Comparison of ENCODE assay signal across 27 cellular contexts in the genomic region with DNA sequence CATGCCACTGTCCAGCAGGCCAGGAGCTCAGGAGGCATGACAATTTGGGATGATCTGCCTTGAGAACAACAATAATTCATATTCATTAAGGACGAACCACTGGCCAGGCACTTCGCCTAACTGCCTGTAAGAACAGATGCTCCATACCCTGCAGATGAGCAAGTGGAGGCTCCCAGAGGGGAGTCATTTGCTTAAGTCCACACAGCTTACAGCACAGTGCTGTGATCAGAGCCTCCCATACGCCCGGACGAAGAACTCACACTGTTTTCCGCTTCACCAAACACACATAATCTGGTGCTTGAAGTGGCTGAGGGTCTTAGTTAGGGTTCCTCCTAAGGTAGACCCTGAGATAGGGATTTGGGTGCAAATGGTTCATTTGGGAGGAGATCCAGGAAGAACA.
DNase-seq lines count a peak whose midpoint lies in the region; ATAC-seq, FAIRE-seq and TF ChIP-seq lines count a peak whose summit lies in the region.
"Had no signal": no experiment of that assay in that cellular context is flagged by ENCODE, and none has a peak within 500 bp of the region (broad histone marks: within the 10 kb centered on the region; RNA-seq: fewer than 3 reads in every experiment).

No MANE protein-coding gene starts in this region.

- H3K27ac Mint-ChIP-seq in nephron: peak overlapping the region in 2 of 3 experiments; percentile 55 to 89
- H3K27ac Mint-ChIP-seq: CD4-positive, alpha-beta T cell; CD8-positive, alpha-beta memory T cell; GM23338 had no signal

- no peaks in the 10 kb centered on the region for H3K36me3 Mint-ChIP-seq in nephron (ENCODE audit: low read depth)
- H3K36me3 Mint-ChIP-seq: CD14-positive monocyte; CD8-positive, alpha-beta memory T cell had no signal

- no peaks in the 10 kb centered on the region for H3K36me3 ChIP-seq in HEK293 (ENCODE audit: control insufficient read depth in 2 of 2, insufficient read depth in 1 of 2, low read length in 2 of 2)
- H3K36me3 ChIP-seq in K562 (ENCODE audit: control insufficient read depth, insufficient read depth, low read length): no peaks in the 10 kb centered on the region
- no peaks in the 10 kb centered on the region for H3K36me3 ChIP-seq in SK-N-SH (replicated peaks in 1 of 2; ENCODE audit: control insufficient read depth in 1 of 2, insufficient read depth in 2 of 2, low read length in 1 of 2)
- H3K36me3 ChIP-seq: BE2C; BLaER1 treated with 17β-estradiol and CSF1 and Interleukin-3, amounts not matched to agents 10 nM and 100 nM; HAP-1 had no signal

- H3K4me1 ChIP-seq in HEK293 (ENCODE audit: control insufficient read depth, insufficient read depth, low read length) (no peaks in the 10 kb centered on the region), K562 (replicated peaks in 1 of 2; ENCODE audit: control insufficient read depth in 2 of 2, insufficient read depth in 2 of 2, low read length in 2 of 2) (peaks cover 0 to 9% of the 10 kb centered on the region in 2 experiments; a peak in 4 of 5 replicates), SK-N-SH (ENCODE audit: control insufficient read depth in 1 of 2, insufficient read depth in 2 of 2, low read depth in 1 of 2, low read length in 1 of 2) (no peaks in the 10 kb centered on the region)
- H3K4me1 ChIP-seq: A549, BE2C, HAP-1 had no signal

- no peak for TF ChIP-seq RAD21 in K562 (CRISPR knock-in tag; conservative IDR thresholded peaks at IDR 0.05 in 1 of 2, IDR thresholded peaks at IDR 0.05 in 1 of 2)
- no peak for TF ChIP-seq RAD21 in SK-N-SH (IDR thresholded peaks at IDR 0.05; ENCODE audit: low read length)

- POLR2A ChIA-PET in HEK293 (lab: Yijun Ruan, JAX): no interaction called here
- POLR2A ChIA-PET in K562 (lab: Yijun Ruan, JAX): no interaction called here
- POLR2A ChIA-PET in SK-N-SH (lab: Yijun Ruan, JAX): no interaction called here

- in situ Hi-C loops in K562 (cut with MboI): no loop called here

- H3K9me2 ChIP-seq in SK-N-SH: no peaks in the 10 kb centered on the region

- H2AFZ ChIP-seq in K562 (ENCODE audit: low read depth, low read length) (no peak overlapping the region), SK-N-SH (ENCODE audit: low read depth) (no peak overlapping the region)
- H2AFZ ChIP-seq: GM23338 had no signal

- H3K79me2 ChIP-seq in K562 (ENCODE audit: control insufficient read depth, insufficient read depth, low read length) (no peaks in the 10 kb centered on the region), SK-N-SH (ENCODE audit: insufficient read depth) (no peaks in the 10 kb centered on the region)

- H3K9ac ChIP-seq in K562 (ENCODE audit: insufficient read depth in 1 of 2, low read depth in 2 of 2, low read length in 2 of 2): no peak overlapping the region
- no peak overlapping the region for H3K9ac ChIP-seq in SK-N-SH
- H3K9ac ChIP-seq: BLaER1 treated with 17β-estradiol and CSF1 and Interleukin-3, amounts not matched to agents 10 nM and 100 nM had no signal

- no peaks in the 10 kb centered on the region for H3K9me1 ChIP-seq in K562 (ENCODE audit: control insufficient read depth, insufficient read depth, low read length)

- H3K4me3 Mint-ChIP-seq in nephron: no peak overlapping the region
- H3K4me3 Mint-ChIP-seq: CD14-positive monocyte; CD4-positive, alpha-beta T cell; CD8-positive, alpha-beta memory T cell; GM23338 had no signal

- 1% methylated on average over 6 of the region's 6 CpGs for WGBS in K562 (ENCODE audit: insufficient coverage, low coverage, missing lambda C conversion rate)
- 37% methylated on average over 6 of the region's 6 CpGs for WGBS in SK-N-SH (ENCODE audit: low lambda C conversion rate)

- DNase-seq in NCI-H526 (lab: John Stamatoyannopoulos, UW) (peak; percentile 94 to 96), K562 (ENCODE audit: extremely low read depth in 1 of 4, low spot score in 3 of 4) (no peak), T-helper 2 cell (no peak), SK-N-SH (no peak), HTR-8/SVneo (ENCODE audit: insufficient read length, low spot score) (no peak)
- DNase-seq: 8988T; ACHN; AML-193; BE2C; CD4-positive, alpha-beta T cell; CD8-positive, alpha-beta memory T cell; DMS 273 treated with DMSO at 0.1 percent for 48 hours; DMS79; EL; GDM1 had no signal

- H3K4me1 Mint-ChIP-seq in nephron: peaks cover 32% of the 10 kb centered on the region
- H3K4me1 Mint-ChIP-seq: CD14-positive monocyte; CD8-positive, alpha-beta memory T cell had no signal

- FAIRE-seq in K562 (lab: Jason Lieb, UNC): peak; percentile 15
- FAIRE-seq in HTR-8/SVneo (lab: Jason Lieb, UNC): no peak
- FAIRE-seq: A549, D721Med, GM12878, GM19239, H54 had no signal

- peaks cover 6% of the 10 kb centered on the region for H3K27me3 Mint-ChIP-seq in nephron (ENCODE audit: low read depth)

- H3F3A ChIP-seq in SK-N-SH (replicated peaks; ENCODE audit: insufficient read depth): no peaks in the 10 kb centered on the region

- no peak overlapping the region for H3K4me3 ChIP-seq in HEK293 (ENCODE audit: low read depth, low read length)
- H3K4me3 ChIP-seq in K562: no peak overlapping the region
- no peak overlapping the region for H3K4me3 ChIP-seq in SK-N-SH (ENCODE audit: low read depth in 2 of 2, low read length in 1 of 2)
- H3K4me3 ChIP-seq: A549; BLaER1 treated with 17β-estradiol and CSF1 and Interleukin-3, amounts not matched to agents 10 nM and 100 nM; GM12878; GM23338; HAP-1 had no signal

- TF ChIP-seq EP300 in K562 (IDR thresholded peaks at IDR 0.05; ENCODE audit: low read length) (no peak), SK-N-SH (IDR thresholded peaks at IDR 0.05; ENCODE audit: borderline replicate concordance in 1 of 2, low read depth in 1 of 2, low read length in 1 of 2) (no peak)

- TF ChIP-seq CTCF in HEK293 (tag by site-specific recombination; IDR thresholded peaks at IDR 0.05) (no peak), K562 (IDR thresholded peaks at IDR 0.05 in 2 of 3, conservative IDR thresholded peaks at IDR 0.05 in 1 of 3; ENCODE audit: insufficient read depth in 2 of 3, low read depth in 1 of 3, low read length in 3 of 3) (no peak), nephron (IDR thresholded peaks at IDR 0.05; ENCODE audit: unreplicated experiment in 3 of 3) (no peak), SK-N-SH (IDR thresholded peaks at IDR 0.05) (no peak)

- no peaks in the 10 kb centered on the region for H3K9me3 Mint-ChIP-seq in nephron
- H3K9me3 Mint-ChIP-seq: CD4-positive, alpha-beta T cell; CD8-positive, alpha-beta memory T cell; GM23338 had no signal

- no peak for TF ChIP-seq POLR2A in K562 (conservative IDR thresholded peaks at IDR 0.05)

- H3K9me3 ChIP-seq in HEK293 (ENCODE audit: control insufficient read depth, insufficient read depth, low read depth, low read length): no peaks in the 10 kb centered on the region
- no peaks in the 10 kb centered on the region for H3K9me3 ChIP-seq in K562 (replicated peaks; ENCODE audit: control insufficient read depth, insufficient read depth, low read depth, low read length)
- H3K9me3 ChIP-seq in SK-N-SH: no peaks in the 10 kb centered on the region
- H3K9me3 ChIP-seq: A549; BE2C; BLaER1 treated with 17β-estradiol and CSF1 and Interleukin-3, amounts not matched to agents 10 nM and 100 nM; HAP-1 had no signal

- no peak overlapping the region for H3K4me2 ChIP-seq in K562 (ENCODE audit: insufficient read depth, low read length)
- no peak overlapping the region for H3K4me2 ChIP-seq in SK-N-SH
- H3K4me2 ChIP-seq: A549; BLaER1 treated with 17β-estradiol and CSF1 and Interleukin-3, amounts not matched to agents 10 nM and 100 nM; GM23338 had no signal

- no TSS peak for BruUV-seq in K562 (replicated peaks; lab: Mats Ljungman, UMichigan)

- ATAC-seq in K562: no peak
- no peak for ATAC-seq in GM21786 (IDR thresholded peaks at IDR 0.05; ENCODE audit: unreplicated experiment)
- ATAC-seq: A549, GM12878, GM23338 had no signal

- H4K20me1 ChIP-seq in K562 (replicated peaks; ENCODE audit: control insufficient read depth, insufficient read depth, low read length): no peaks in the 10 kb centered on the region
- H4K20me1 ChIP-seq in SK-N-SH (ENCODE audit: insufficient read depth): no peaks in the 10 kb centered on the region

- CTCF ChIA-PET in HEK293 (lab: Yijun Ruan, JAX): no interaction called here
- CTCF ChIA-PET in K562 (lab: Yijun Ruan, JAX; ENCODE audit: low intra/inter-chr PET ratio): no interaction called here
- CTCF ChIA-PET in SK-N-SH (lab: Yijun Ruan, JAX): interaction anchor here (1.2 kb wide), 1 partner anchor 10 kb away, joined by 5 read pairs; no protein-coding TSS in a partner anchor

- intact Hi-C loops in K562 (cut with micrococcal nuclease): no loop called here

- no peak overlapping the region for H3K27ac ChIP-seq in HEK293 (ENCODE audit: extremely low read depth, low read depth, low read length)
- no peak overlapping the region for H3K27ac ChIP-seq in K562 (ENCODE audit: extremely low read depth, low read depth, low read length)
- no peak overlapping the region for H3K27ac ChIP-seq in SK-N-SH (ENCODE audit: low read depth in 2 of 2, low read length in 1 of 2)
- H3K27ac ChIP-seq: A549; BLaER1 treated with 17β-estradiol and CSF1 and Interleukin-3, amounts not matched to agents 10 nM and 100 nM had no signal

- H3K27me3 ChIP-seq in K562 (ENCODE audit: control insufficient read depth in 2 of 2, insufficient read depth in 2 of 2, low read length in 2 of 2): peaks cover 0 to 21% of the 10 kb centered on the region in 2 experiments; a peak in 1 of 5 replicates
- H3K27me3 ChIP-seq in SK-N-SH (ENCODE audit: insufficient read depth): no peaks in the 10 kb centered on the region
- H3K27me3 ChIP-seq: BE2C; BLaER1 treated with 17β-estradiol and CSF1 and Interleukin-3, amounts not matched to agents 10 nM and 100 nM had no signal

TF ChIP-seq in HEK293, 187 proteins besides CTCF, POLR2A, EP300 and RAD21 (continues in another document):
- 0 out of 2 replicates have a peak, but pooled peaks have one; percentile 63 for TF ChIP-seq ZSCAN16 (tag by site-specific recombination; IDR thresholded peaks at IDR 0.05)

TF ChIP-seq in SK-N-SH, 30 proteins besides CTCF, POLR2A, EP300 and RAD21 (continues in another document):
- TF ChIP-seq EZH2phosphoT487 (IDR thresholded peaks at IDR 0.05; ENCODE audit: borderline replicate concordance, low read depth): no peak
- TF ChIP-seq, protein P1, sequence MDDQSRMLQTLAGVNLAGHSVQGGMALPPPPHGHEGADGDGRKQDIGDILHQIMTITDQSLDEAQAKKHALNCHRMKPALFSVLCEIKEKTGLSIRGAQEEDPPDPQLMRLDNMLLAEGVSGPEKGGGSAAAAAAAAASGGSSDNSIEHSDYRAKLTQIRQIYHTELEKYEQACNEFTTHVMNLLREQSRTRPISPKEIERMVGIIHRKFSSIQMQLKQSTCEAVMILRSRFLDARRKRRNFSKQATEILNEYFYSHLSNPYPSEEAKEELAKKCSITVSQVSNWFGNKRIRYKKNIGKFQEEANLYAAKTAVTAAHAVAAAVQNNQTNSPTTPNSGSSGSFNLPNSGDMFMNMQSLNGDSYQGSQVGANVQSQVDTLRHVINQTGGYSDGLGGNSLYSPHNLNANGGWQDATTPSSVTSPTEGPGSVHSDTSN (IDR thresholded peaks at IDR 0.05): no peak

Comparison
In these comparisons a context has a peak if more than half of its experiments do, and no peak if none do; other contexts are left out.
1. DNase-seq: peak in NCI-H526 (2 of 2); none in K562 (0 of 4), T-helper 2 cell (0 of 5), SK-N-SH (single experiment) and HTR-8/SVneo (single experiment).